In the genomic region with DNA sequence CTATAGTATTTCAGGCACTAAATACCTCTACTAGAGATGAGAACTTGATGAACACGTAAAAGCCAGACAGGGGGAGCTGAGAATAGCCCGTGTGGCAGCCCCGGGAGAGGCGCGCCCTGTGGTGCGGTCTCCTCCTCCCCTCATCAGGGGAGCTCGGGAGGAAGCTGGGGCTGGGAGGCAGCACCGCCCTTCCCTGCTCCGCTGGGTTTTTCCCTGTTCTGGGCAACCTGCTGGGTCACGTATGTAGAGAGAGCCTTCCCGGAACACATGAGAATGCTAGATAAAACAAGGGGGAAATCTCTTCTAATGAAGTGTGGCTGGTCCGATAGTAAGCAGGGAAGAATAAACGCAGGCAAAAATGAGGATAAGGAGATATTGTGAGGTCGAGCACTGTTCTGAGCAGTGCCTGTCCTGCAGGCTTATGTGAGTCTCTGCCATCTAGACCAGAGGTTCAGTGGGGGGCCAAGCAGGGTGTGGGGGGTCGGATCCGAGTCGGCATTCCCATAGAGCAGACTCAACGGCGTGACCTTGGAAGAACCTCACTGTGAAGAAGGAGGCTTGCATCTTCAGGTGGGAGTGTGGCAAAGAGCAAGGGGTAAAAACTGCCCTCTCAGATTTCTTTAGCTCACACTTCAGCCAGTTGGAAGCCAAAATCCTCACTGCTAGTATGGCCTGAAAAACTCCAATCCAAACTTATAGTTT, we compare ENCODE assay signal across 9 cellular contexts. TPM values are rescaled to one million over a fixed set of nuclear protein-coding genes. Genes with fewer than 3 reads are reported as not detected.
DNase-seq lines count a peak whose midpoint lies in the region; ATAC-seq, FAIRE-seq and TF ChIP-seq lines count a peak whose summit lies in the region.
"Had no signal": no experiment of that assay in that cellular context is flagged by ENCODE, and none has a peak within 500 bp of the region (broad histone marks: within the 10 kb centered on the region; RNA-seq: fewer than 3 reads in every experiment).

No MANE protein-coding gene starts in this region.

- H3K9me3 ChIP-seq in BLaER1 treated with 17β-estradiol and CSF1 and Interleukin-3, amounts not matched to agents 10 nM and 100 nM (replicated peaks in 1 of 11) = peaks cover 7 to 21% (median 15%) of the 10 kb centered on the region in 11 experiments; a peak in 19 of 22 replicates
- H3K9me3 ChIP-seq in H1 (ENCODE audit: insufficient read depth in 2 of 2, low read depth in 1 of 2, low read length in 1 of 2) (no peaks in the 10 kb centered on the region), lung (ENCODE audit: control insufficient read depth in 2 of 2, insufficient read depth in 1 of 2, low read length in 1 of 2) (peaks cover 0 to 2% of the 10 kb centered on the region in 2 donors)
- H3K9me3 ChIP-seq: Caco-2 had no signal

- H3K79me1 ChIP-seq in H1 (ENCODE audit: low read depth, low read length) = no peaks in the 10 kb centered on the region

- FAIRE-seq in H1 (lab: Jason Lieb, UNC) = no peak

- POLR2A ChIA-PET in H1 (lab: Charles Lee; ENCODE audit: partially characterized antibody) = interaction anchor here (1.1 kb wide), 1 partner anchor 14 kb away, joined by 6 read pairs; a partner anchor contains a TSS

- no peak overlapping the region for H3K4ac ChIP-seq in H1 (replicated peaks; ENCODE audit: insufficient read length, low read depth, low read length)

- H3K18ac ChIP-seq in H1 (ENCODE audit: extremely low read depth, low read length) = no peak overlapping the region

- 0 out of 2 replicates have a peak overlapping the region, but pooled peaks have one; percentile 21 for H2BK20ac ChIP-seq in H1 (ENCODE audit: low read length)

- H2BK15ac ChIP-seq in H1 (ENCODE audit: low read length) = no peak overlapping the region

- no peak overlapping the region for H3K14ac ChIP-seq in H1 (ENCODE audit: insufficient read length)

- no peaks in the 10 kb centered on the region for H3K36me3 Mint-ChIP-seq in type B pancreatic cell

- no peak overlapping the region for H3K27ac ChIP-seq in BLaER1 treated with 17β-estradiol and CSF1 and Interleukin-3, amounts not matched to agents 10 nM and 100 nM
- no peak overlapping the region for H3K27ac ChIP-seq in H1 (ENCODE audit: low read depth, low read length)
- H3K27ac ChIP-seq in lung (ENCODE audit: low read depth in 1 of 2, low read length in 1 of 2) = peak overlapping the region; percentile 41 to 76

- no peak for TF ChIP-seq CTCF in H1 (IDR thresholded peaks at IDR 0.05; ENCODE audit: control extremely low read depth in 1 of 3, insufficient read depth in 1 of 3, low read depth in 1 of 3, low read length in 3 of 3)
- TF ChIP-seq CTCF in lung (IDR thresholded peaks at IDR 0.05; ENCODE audit: control extremely low read depth, extremely low read depth) = no peak
- TF ChIP-seq CTCF in type B pancreatic cell (conservative IDR thresholded peaks at IDR 0.05) = no peak

- no peak for TF ChIP-seq POLR2A in H1 (IDR thresholded peaks at IDR 0.05; ENCODE audit: control extremely low read depth in 1 of 2, low read depth in 2 of 2, low read length in 2 of 2)

- H3K56ac ChIP-seq in H1 (replicated peaks; ENCODE audit: insufficient read length, low read depth, low read length) = no peak overlapping the region

- H3K27me3 ChIP-seq in BLaER1 treated with 17β-estradiol and CSF1 and Interleukin-3, amounts not matched to agents 10 nM and 100 nM = peaks cover 0 to 35% (median 0%) of the 10 kb centered on the region in 11 experiments; a peak in 8 of 22 replicates
- no peaks in the 10 kb centered on the region for H3K27me3 ChIP-seq in H1 (replicated peaks in 1 of 4; ENCODE audit: control insufficient read depth in 3 of 4, extremely low read depth in 1 of 4, insufficient read depth in 3 of 4, low read length in 3 of 4)
- no peaks in the 10 kb centered on the region for H3K27me3 ChIP-seq in lung (ENCODE audit: control insufficient read depth, insufficient read depth)

- H3K27me3 Mint-ChIP-seq in type B pancreatic cell = peaks cover 6% of the 10 kb centered on the region

- no peak for TF ChIP-seq RAD21 in H1 (IDR thresholded peaks at IDR 0.05 in 1 of 2, conservative IDR thresholded peaks at IDR 0.05 in 1 of 2; ENCODE audit: low read depth in 2 of 2, low read length in 2 of 2)

- 79% methylated on average over 19 of the region's 19 CpGs; no CpG with 5 or more reads in 1 of the 2 experiments for WGBS in H1 (ENCODE audit: extremely low coverage in 1 of 2, insufficient coverage in 1 of 2, insufficient read length in 1 of 2, insufficient replicate concordance in 2 of 2, low coverage in 1 of 2, low lambda C conversion rate in 2 of 2, missing lambda C conversion rate in 1 of 2), 2 experiments
- 10 to 16% methylated on average over 19 of the region's 19 CpGs for WGBS in lung, 2 donors

- H2BK5ac ChIP-seq in H1 (ENCODE audit: low read depth, low read length) = no peak overlapping the region

- H4K91ac ChIP-seq in H1 (replicated peaks; ENCODE audit: insufficient read length, low read length) = no peak overlapping the region

- ATAC-seq in HG02759 (IDR thresholded peaks at IDR 0.05; ENCODE audit: unreplicated experiment) (peak; percentile 74), lung (ENCODE audit: insufficient read depth, low FRiP score) (peak; percentile 92), GM21737 (IDR thresholded peaks at IDR 0.05; ENCODE audit: unreplicated experiment) (no peak)

- no peak overlapping the region for H3K4me3 Mint-ChIP-seq in type B pancreatic cell

- H3K23me2 ChIP-seq in H1 (ENCODE audit: low read depth, low read length) = no peaks in the 10 kb centered on the region

- no peak overlapping the region for H2BK12ac ChIP-seq in H1 (ENCODE audit: low read depth, low read length)

- H3K4me1 ChIP-seq in BLaER1 treated with 17β-estradiol and CSF1 and Interleukin-3, amounts not matched to agents 10 nM and 100 nM = peaks cover 50 to 62% (median 54%) of the 10 kb centered on the region in 10 experiments
- H3K4me1 ChIP-seq in H1 (replicated peaks in 1 of 4; ENCODE audit: control insufficient read depth in 3 of 4, insufficient read depth in 4 of 4, low read length in 3 of 4) (peaks cover 2 to 8% (median 6%) of the 10 kb centered on the region in 4 experiments; a peak in 4 of 7 replicates), lung (ENCODE audit: control insufficient read depth in 2 of 2, insufficient read depth in 2 of 2, low read length in 2 of 2) (peaks cover 9 to 20% of the 10 kb centered on the region in 2 donors)
- H3K4me1 ChIP-seq: Caco-2 had no signal

- H3K9me3 Mint-ChIP-seq in type B pancreatic cell = peaks cover 5% of the 10 kb centered on the region

- H3K27ac Mint-ChIP-seq in type B pancreatic cell = no peak overlapping the region

- no peak overlapping the region for H4K8ac ChIP-seq in H1 (ENCODE audit: extremely low read depth, insufficient read depth, low read length)

- no peak overlapping the region for H2BK120ac ChIP-seq in H1 (replicated peaks; ENCODE audit: low read depth, low read length)

- H3K79me2 ChIP-seq in H1 (ENCODE audit: control insufficient read depth in 1 of 2, insufficient read depth in 2 of 2, low read length in 2 of 2) = no peaks in the 10 kb centered on the region

- peak overlapping the region in 6 of 11 experiments; percentile 4 to 46 (median 23); a peak in 6 of 22 replicates for H3K9ac ChIP-seq in BLaER1 treated with 17β-estradiol and CSF1 and Interleukin-3, amounts not matched to agents 10 nM and 100 nM
- H3K9ac ChIP-seq in H1 (replicated peaks in 1 of 4; ENCODE audit: extremely low read depth in 1 of 4, low read depth in 3 of 4, low read length in 3 of 4) = no peak overlapping the region; a peak in 1 of 7 replicates

- H4K5ac ChIP-seq in H1 (ENCODE audit: insufficient read length, low read depth, low read length) = no peak overlapping the region

- H3K36me3 ChIP-seq in BLaER1 treated with 17β-estradiol and CSF1 and Interleukin-3, amounts not matched to agents 10 nM and 100 nM = no peaks in the 10 kb centered on the region
- H3K36me3 ChIP-seq in H1 (ENCODE audit: control insufficient read depth in 2 of 4, insufficient read depth in 4 of 4, low read length in 3 of 4) = no peaks in the 10 kb centered on the region
- no peaks in the 10 kb centered on the region for H3K36me3 ChIP-seq in lung (ENCODE audit: control insufficient read depth in 2 of 2, insufficient read depth in 2 of 2, low read length in 2 of 2)

- no peak overlapping the region for H3K23ac ChIP-seq in H1 (ENCODE audit: insufficient read length)

- H2AK5ac ChIP-seq in H1 (ENCODE audit: low read depth, low read length) = no peak overlapping the region

- peaks cover 0 to 9% (median 0%) of the 10 kb centered on the region in 11 experiments; a peak in 7 of 22 replicates for H4K20me1 ChIP-seq in BLaER1 treated with 17β-estradiol and CSF1 and Interleukin-3, amounts not matched to agents 10 nM and 100 nM
- H4K20me1 ChIP-seq in H1 (replicated peaks in 1 of 2; ENCODE audit: control insufficient read depth in 1 of 2, insufficient read depth in 2 of 2, low read length in 2 of 2) = no peaks in the 10 kb centered on the region

- no peaks in the 10 kb centered on the region for H3K4me1 Mint-ChIP-seq in type B pancreatic cell (ENCODE audit: unreplicated experiment)

- no peak for TF ChIP-seq EP300 in H1 (IDR thresholded peaks at IDR 0.05; ENCODE audit: borderline replicate concordance in 1 of 2, low read depth in 2 of 2, low read length in 2 of 2)

- CTCF ChIA-PET in H1 (lab: Charles Lee; ENCODE audit: partially characterized antibody) = interaction anchor here (0.6 to 1.4 kb wide), 5 partner anchors 10 to 135 kb away, joined by 3 to 5 read pairs (median 3); no protein-coding TSS in a partner anchor

- DNase-seq in H1 (ENCODE audit: low read depth in 1 of 2, low spot score in 2 of 2) (no peak), lung (ENCODE audit: low spot score) (peak; percentile 51), type B pancreatic cell (ENCODE audit: extremely low spot score, unreplicated experiment) (no peak), occipital lobe (lab: John Stamatoyannopoulos, UW) (no peak), HK-2 (ENCODE audit: unreplicated experiment) (no peak)
- DNase-seq: Caco-2 had no signal

- 0 out of 20 replicates have a peak overlapping the region, but pooled peaks of 1 of the 10 experiments have one; percentile 29 for H3K4me3 ChIP-seq in BLaER1 treated with 17β-estradiol and CSF1 and Interleukin-3, amounts not matched to agents 10 nM and 100 nM
- H3K4me3 ChIP-seq in H1 (ENCODE audit: extremely low read depth in 1 of 4, insufficient read depth in 2 of 4, low read depth in 3 of 4, low read length in 4 of 4) = no peak overlapping the region
- H3K4me3 ChIP-seq in lung = no peak overlapping the region

- H3K4me2 ChIP-seq in BLaER1 treated with 17β-estradiol and CSF1 and Interleukin-3, amounts not matched to agents 10 nM and 100 nM = peak overlapping the region; percentile 78 to 99 (median 97)
- no peak overlapping the region for H3K4me2 ChIP-seq in H1 (ENCODE audit: insufficient read depth in 1 of 2, low read depth in 2 of 2, low read length in 2 of 2)

- no peak overlapping the region for H2AFZ ChIP-seq in H1 (ENCODE audit: low read length)

RNA-seq across cellular contexts. Expression of a gene that starts 13.4 kb away (rescaled TPM):
- total RNA-seq in H1 (2021; fragmentation: NEBNext Ultra II Directional; extraction: Animal tissue kit (Norgen Biotek cat#: 25700)) = 24.4 and 25.7 TPM in 2 replicates
- polyA plus RNA-seq in H1 (2011; rRNA removed) = 8.8 and 13.8 TPM in 2 replicates
- 12.1 TPM for polyA plus RNA-seq in H1 (2011; cell fraction: cytosol; rRNA removed)
- 22.2 TPM for polyA plus RNA-seq in H1 (2011; cell fraction: nucleus; rRNA removed)
- polyA plus RNA-seq in H1 (2012, experiment 1 of 2) = 12.7 to 16.1 TPM (median 13.3 TPM) in 4 replicates
- polyA plus RNA-seq in H1 (2012, experiment 2 of 2) = 7.8 TPM
- 9.1 TPM for polyA plus RNA-seq in H1 (2013, experiment 1 of 2)
- 8.6 TPM for polyA plus RNA-seq in H1 (2013, experiment 2 of 2)
- polyA minus RNA-seq in H1 (2011; rRNA and poly(A)+ RNA removed) = 22.4 and 29.4 TPM in 2 replicates
- 9.8 TPM for polyA minus RNA-seq in H1 (2011; cell fraction: cytosol; rRNA and poly(A)+ RNA removed)
- polyA minus RNA-seq in H1 (2011; cell fraction: nucleus; rRNA and poly(A)+ RNA removed) = 37.0 TPM
- 100 to 1,000 TPM; 109 to 185 TPM for total RNA-seq in lung
- 100 to 1,000 TPM in 1 of 2 donors, 10 to 100 TPM in 1; 61.9 to 102 TPM for polyA plus RNA-seq in lung
- 23.8 and 39.1 TPM in 2 replicates for total RNA-seq in type B pancreatic cell (ENCODE audit: low replicate concordance)
- total RNA-seq in occipital lobe = 18.4 TPM

RNA-seq across cellular contexts. Expression of a gene that starts 54.0 kb away (rescaled TPM):
- total RNA-seq in H1 (2021; fragmentation: NEBNext Ultra II Directional; extraction: Animal tissue kit (Norgen Biotek cat#: 25700)) = 0.34 and 0.97 TPM in 2 replicates
- polyA plus RNA-seq in H1 (2011; rRNA removed) (0.23 TPM in 1 of 2 replicates, not detected in the other), lung (under 1 TPM; 0.30 to 0.77 TPM)
- polyA plus RNA-seq in H1 (2011; cell fraction: cytosol; rRNA removed) = 0.12 TPM
- polyA plus RNA-seq in H1 (2011; cell fraction: nucleus; rRNA removed) = 0.30 TPM
- polyA plus RNA-seq in H1 (2012, experiment 1 of 2) = 0.51 to 0.72 TPM (median 0.62 TPM) in 4 replicates
- 0.14 TPM for polyA plus RNA-seq in H1 (2012, experiment 2 of 2)
- polyA plus RNA-seq in H1 (2013, experiment 1 of 2) = 0.16 TPM
- 0.18 TPM for polyA plus RNA-seq in H1 (2013, experiment 2 of 2)
- polyA minus RNA-seq in H1 (2011; rRNA and poly(A)+ RNA removed) = 2.4 and 2.5 TPM in 2 replicates
- not detected for polyA minus RNA-seq in H1 (2011; cell fraction: cytosol; rRNA and poly(A)+ RNA removed)
- polyA minus RNA-seq in H1 (2011; cell fraction: nucleus; rRNA and poly(A)+ RNA removed) = 7.8 TPM
- total RNA-seq in lung (10 to 100 TPM in 1 of 2 donors, 1 to 10 TPM in 1; 7.8 to 17.6 TPM), type B pancreatic cell (ENCODE audit: low replicate concordance) (0.85 and 1.5 TPM in 2 replicates), occipital lobe (1.2 TPM)

Comparison
In these comparisons a context has a peak if more than half of its experiments do, and no peak if none do; other contexts are left out.
1. H3K27ac ChIP-seq: peak in lung (2 of 2); none in BLaER1 treated with 17β-estradiol and CSF1 and Interleukin-3, amounts not matched to agents 10 nM and 100 nM (0 of 11) and H1 (single experiment).
2. H3K4me2 ChIP-seq: peak in BLaER1 treated with 17β-estradiol and CSF1 and Interleukin-3, amounts not matched to agents 10 nM and 100 nM (11 of 11); none in H1 (0 of 2).
3. H3K9ac ChIP-seq: peak in BLaER1 treated with 17β-estradiol and CSF1 and Interleukin-3, amounts not matched to agents 10 nM and 100 nM (6 of 11); none in H1 (0 of 4).